Comparison of ENCODE assay signal across 1 cellular context in the genomic region with DNA sequence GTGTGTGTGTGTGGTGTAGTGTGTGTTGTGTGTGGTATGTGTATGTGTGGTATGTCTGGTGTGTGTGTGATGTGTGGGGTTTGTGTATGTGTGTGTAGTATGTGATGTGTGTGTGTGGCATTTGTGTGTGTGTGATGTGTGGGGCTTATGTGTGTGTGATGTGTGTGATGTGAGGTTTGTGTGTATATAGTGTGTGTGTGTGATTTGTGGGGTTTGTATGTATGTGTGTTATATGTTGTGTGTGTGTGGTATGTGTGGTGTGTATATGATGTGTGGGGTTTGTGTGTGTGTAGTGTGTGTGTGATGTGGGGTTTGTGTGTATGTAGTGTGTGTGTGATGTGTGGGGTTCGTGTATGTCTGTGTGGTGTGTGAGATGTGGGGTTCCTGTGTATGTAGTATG.
TF ChIP-seq lines count a peak whose summit lies in the region.

No MANE protein-coding gene starts in this region.

TF ChIP-seq in GM23338, 12 proteins besides CTCF, POLR2A, EP300 and RAD21:
- TF ChIP-seq, protein P1, sequence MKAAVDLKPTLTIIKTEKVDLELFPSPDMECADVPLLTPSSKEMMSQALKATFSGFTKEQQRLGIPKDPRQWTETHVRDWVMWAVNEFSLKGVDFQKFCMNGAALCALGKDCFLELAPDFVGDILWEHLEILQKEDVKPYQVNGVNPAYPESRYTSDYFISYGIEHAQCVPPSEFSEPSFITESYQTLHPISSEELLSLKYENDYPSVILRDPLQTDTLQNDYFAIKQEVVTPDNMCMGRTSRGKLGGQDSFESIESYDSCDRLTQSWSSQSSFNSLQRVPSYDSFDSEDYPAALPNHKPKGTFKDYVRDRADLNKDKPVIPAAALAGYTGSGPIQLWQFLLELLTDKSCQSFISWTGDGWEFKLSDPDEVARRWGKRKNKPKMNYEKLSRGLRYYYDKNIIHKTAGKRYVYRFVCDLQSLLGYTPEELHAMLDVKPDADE (IDR thresholded peaks at IDR 0.05) = no peak
- TF ChIP-seq EZH2 (IDR thresholded peaks at IDR 0.05; ENCODE audit: low read depth, unreplicated experiment) = no peak
- TF ChIP-seq EZH2phosphoT487 (IDR thresholded peaks at IDR 0.05; ENCODE audit: unreplicated experiment) = no peak
- no peak for TF ChIP-seq STAT1 (IDR thresholded peaks at IDR 0.05; ENCODE audit: unreplicated experiment)
- TF ChIP-seq ZNF114 (CRISPR knock-in tag; IDR thresholded peaks at IDR 0.05) = no peak
- TF ChIP-seq CREB1 (CRISPR knock-in tag; IDR thresholded peaks at IDR 0.05; ENCODE audit: low read depth) = no peak
- TF ChIP-seq JUNB (IDR thresholded peaks at IDR 0.05; ENCODE audit: unreplicated experiment) = no peak
- no peak for TF ChIP-seq ZNF331 (CRISPR knock-in tag; IDR thresholded peaks at IDR 0.05; ENCODE audit: low read depth)
- TF ChIP-seq, protein P2, sequence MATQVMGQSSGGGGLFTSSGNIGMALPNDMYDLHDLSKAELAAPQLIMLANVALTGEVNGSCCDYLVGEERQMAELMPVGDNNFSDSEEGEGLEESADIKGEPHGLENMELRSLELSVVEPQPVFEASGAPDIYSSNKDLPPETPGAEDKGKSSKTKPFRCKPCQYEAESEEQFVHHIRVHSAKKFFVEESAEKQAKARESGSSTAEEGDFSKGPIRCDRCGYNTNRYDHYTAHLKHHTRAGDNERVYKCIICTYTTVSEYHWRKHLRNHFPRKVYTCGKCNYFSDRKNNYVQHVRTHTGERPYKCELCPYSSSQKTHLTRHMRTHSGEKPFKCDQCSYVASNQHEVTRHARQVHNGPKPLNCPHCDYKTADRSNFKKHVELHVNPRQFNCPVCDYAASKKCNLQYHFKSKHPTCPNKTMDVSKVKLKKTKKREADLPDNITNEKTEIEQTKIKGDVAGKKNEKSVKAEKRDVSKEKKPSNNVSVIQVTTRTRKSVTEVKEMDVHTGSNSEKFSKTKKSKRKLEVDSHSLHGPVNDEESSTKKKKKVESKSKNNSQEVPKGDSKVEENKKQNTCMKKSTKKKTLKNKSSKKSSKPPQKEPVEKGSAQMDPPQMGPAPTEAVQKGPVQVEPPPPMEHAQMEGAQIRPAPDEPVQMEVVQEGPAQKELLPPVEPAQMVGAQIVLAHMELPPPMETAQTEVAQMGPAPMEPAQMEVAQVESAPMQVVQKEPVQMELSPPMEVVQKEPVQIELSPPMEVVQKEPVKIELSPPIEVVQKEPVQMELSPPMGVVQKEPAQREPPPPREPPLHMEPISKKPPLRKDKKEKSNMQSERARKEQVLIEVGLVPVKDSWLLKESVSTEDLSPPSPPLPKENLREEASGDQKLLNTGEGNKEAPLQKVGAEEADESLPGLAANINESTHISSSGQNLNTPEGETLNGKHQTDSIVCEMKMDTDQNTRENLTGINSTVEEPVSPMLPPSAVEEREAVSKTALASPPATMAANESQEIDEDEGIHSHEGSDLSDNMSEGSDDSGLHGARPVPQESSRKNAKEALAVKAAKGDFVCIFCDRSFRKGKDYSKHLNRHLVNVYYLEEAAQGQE (IDR thresholded peaks at IDR 0.05; ENCODE audit: unreplicated experiment) = no peak
- TF ChIP-seq POLR2AphosphoS5 (IDR thresholded peaks at IDR 0.05; ENCODE audit: low read depth) = no peak
- TF ChIP-seq, protein P3, sequence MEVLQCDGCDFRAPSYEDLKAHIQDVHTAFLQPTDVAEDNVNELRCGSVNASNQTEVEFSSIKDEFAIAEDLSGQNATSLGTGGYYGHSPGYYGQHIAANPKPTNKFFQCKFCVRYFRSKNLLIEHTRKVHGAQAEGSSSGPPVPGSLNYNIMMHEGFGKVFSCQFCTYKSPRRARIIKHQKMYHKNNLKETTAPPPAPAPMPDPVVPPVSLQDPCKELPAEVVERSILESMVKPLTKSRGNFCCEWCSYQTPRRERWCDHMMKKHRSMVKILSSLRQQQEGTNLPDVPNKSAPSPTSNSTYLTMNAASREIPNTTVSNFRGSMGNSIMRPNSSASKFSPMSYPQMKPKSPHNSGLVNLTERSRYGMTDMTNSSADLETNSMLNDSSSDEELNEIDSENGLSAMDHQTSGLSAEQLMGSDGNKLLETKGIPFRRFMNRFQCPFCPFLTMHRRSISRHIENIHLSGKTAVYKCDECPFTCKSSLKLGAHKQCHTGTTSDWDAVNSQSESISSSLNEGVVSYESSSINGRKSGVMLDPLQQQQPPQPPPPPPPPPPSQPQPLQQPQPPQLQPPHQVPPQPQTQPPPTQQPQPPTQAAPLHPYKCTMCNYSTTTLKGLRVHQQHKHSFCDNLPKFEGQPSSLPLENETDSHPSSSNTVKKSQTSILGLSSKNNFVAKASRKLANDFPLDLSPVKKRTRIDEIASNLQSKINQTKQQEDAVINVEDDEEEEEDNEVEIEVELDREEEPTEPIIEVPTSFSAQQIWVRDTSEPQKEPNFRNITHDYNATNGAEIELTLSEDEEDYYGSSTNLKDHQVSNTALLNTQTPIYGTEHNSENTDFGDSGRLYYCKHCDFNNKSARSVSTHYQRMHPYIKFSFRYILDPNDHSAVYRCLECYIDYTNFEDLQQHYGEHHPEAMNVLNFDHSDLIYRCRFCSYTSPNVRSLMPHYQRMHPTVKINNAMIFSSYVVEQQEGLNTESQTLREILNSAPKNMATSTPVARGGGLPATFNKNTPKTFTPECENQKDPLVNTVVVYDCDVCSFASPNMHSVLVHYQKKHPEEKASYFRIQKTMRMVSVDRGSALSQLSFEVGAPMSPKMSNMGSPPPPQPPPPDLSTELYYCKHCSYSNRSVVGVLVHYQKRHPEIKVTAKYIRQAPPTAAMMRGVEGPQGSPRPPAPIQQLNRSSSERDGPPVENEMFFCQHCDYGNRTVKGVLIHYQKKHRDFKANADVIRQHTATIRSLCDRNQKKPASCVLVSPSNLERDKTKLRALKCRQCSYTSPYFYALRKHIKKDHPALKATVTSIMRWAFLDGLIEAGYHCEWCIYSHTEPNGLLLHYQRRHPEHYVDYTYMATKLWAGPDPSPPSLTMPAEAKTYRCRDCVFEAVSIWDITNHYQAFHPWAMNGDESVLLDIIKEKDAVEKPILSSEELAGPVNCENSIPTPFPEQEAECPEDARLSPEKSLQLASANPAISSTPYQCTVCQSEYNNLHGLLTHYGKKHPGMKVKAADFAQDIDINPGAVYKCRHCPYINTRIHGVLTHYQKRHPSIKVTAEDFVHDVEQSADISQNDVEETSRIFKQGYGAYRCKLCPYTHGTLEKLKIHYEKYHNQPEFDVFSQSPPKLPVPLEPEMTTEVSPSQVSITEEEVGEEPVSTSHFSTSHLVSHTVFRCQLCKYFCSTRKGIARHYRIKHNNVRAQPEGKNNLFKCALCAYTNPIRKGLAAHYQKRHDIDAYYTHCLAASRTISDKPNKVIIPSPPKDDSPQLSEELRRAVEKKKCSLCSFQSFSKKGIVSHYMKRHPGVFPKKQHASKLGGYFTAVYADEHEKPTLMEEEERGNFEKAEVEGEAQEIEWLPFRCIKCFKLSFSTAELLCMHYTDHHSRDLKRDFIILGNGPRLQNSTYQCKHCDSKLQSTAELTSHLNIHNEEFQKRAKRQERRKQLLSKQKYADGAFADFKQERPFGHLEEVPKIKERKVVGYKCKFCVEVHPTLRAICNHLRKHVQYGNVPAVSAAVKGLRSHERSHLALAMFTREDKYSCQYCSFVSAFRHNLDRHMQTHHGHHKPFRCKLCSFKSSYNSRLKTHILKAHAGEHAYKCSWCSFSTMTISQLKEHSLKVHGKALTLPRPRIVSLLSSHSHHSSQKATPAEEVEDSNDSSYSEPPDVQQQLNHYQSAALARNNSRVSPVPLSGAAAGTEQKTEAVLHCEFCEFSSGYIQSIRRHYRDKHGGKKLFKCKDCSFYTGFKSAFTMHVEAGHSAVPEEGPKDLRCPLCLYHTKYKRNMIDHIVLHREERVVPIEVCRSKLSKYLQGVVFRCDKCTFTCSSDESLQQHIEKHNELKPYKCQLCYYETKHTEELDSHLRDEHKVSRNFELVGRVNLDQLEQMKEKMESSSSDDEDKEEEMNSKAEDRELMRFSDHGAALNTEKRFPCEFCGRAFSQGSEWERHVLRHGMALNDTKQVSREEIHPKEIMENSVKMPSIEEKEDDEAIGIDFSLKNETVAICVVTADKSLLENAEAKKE (CRISPR knock-in tag; IDR thresholded peaks at IDR 0.05) = no peak
- no peak for TF ChIP-seq NANOG (IDR thresholded peaks at IDR 0.05; ENCODE audit: borderline replicate concordance)
